In genomic region chr1:42766723-42767509, GRCh38 we compare ENCODE assay signal across 8 cellular contexts. TPM values are rescaled to one million over a fixed set of nuclear protein-coding genes. Genes with fewer than 3 reads are reported as not detected.
A peak's percentile ranks its signal among the peaks of the same experiment; 100 is the strongest.
DNase-seq lines count a peak whose midpoint lies in the region; ATAC-seq and TF ChIP-seq lines count a peak whose summit lies in the region.

C1orf50 (plus strand) TSS chr1:42767249; CDS start chr1:42767312, 63 bp downstream.
P3H1 (minus strand) TSS chr1:42767028; CDS start chr1:42766971, 57 bp downstream.

- H3K36me3 Mint-ChIP-seq in CD4-positive, alpha-beta memory T cell: peaks cover 0 to 19% of the 10 kb centered on the region in 2 donors
- H3K36me3 Mint-ChIP-seq in activated CD4-positive, alpha-beta memory T cell treated with anti-CD3 and anti-CD28 coated beads for 36 hours: peaks cover 8% of the 10 kb centered on the region

- H3K36me3 ChIP-seq in CD4-positive, alpha-beta memory T cell (ENCODE audit: insufficient read depth, low read length): no peaks in the 10 kb centered on the region
- H3K36me3 ChIP-seq in duodenal mucosa (ENCODE audit: control insufficient read depth in 1 of 2, insufficient read depth in 2 of 2, low read length in 2 of 2) (peaks cover 0 to 3% of the 10 kb centered on the region in 2 donors), right lobe of liver (peaks cover 0 to 1% (median 0%) of the 10 kb centered on the region in 4 donors)

- H3K9me3 ChIP-seq in CD4-positive, alpha-beta memory T cell (ENCODE audit: control insufficient read depth in 1 of 2, low read length in 2 of 2): no peaks in the 10 kb centered on the region
- no peaks in the 10 kb centered on the region for H3K9me3 ChIP-seq in duodenal mucosa (ENCODE audit: control insufficient read depth in 1 of 2, low read length in 2 of 2)
- no peaks in the 10 kb centered on the region for H3K9me3 ChIP-seq in right lobe of liver

- H3K4me1 Mint-ChIP-seq in CD4-positive, alpha-beta memory T cell: peaks cover 18 to 45% (median 28%) of the 10 kb centered on the region in 4 donors
- H3K4me1 Mint-ChIP-seq in activated CD4-positive, alpha-beta memory T cell treated with anti-CD3 and anti-CD28 coated beads for 36 hours (ENCODE audit: low read depth): peaks cover 31% of the 10 kb centered on the region

- peak within 1 kb of the TSS; percentile 67 to 98 for H3K4me3 ChIP-seq in CD4-positive, alpha-beta memory T cell (ENCODE audit: low read length in 2 of 2)
- H3K4me3 ChIP-seq in duodenal mucosa (ENCODE audit: low read depth in 1 of 2, low read length in 2 of 2) (peak within 1 kb of the TSS; percentile 93 to 94), right lobe of liver (peak within 1 kb of the TSS; percentile 92 to 98 (median 93))

- intact Hi-C loops in CD4-positive, alpha-beta memory T cell (cut with micrococcal nuclease): loop anchor here (1.0 to 5.0 kb wide), 8 partner anchors 50 to 405 kb away; partner anchors contain the start of genes CCDC30, CFAP57, EBNA1BP2 and ERMAP
- intact Hi-C loops in activated CD4-positive, alpha-beta memory T cell treated with anti-CD3 and anti-CD28 coated beads for 36 hours (cut with micrococcal nuclease): loop anchor here (1.0 to 5.0 kb wide), 8 partner anchors 50 to 406 kb away; partner anchors contain the start of genes CFAP57, EBNA1BP2, ERMAP and PPCS
- intact Hi-C loops in right lobe of liver (cut with DNase I): no loop called here

- TF ChIP-seq CTCF in right lobe of liver (IDR thresholded peaks at IDR 0.05): no peak

- peak within 1 kb of the TSS; percentile 85 for H3K27ac ChIP-seq in CD4-positive, alpha-beta memory T cell (ENCODE audit: low read depth, low read length)
- peak within 1 kb of the TSS; percentile 84 for H3K27ac ChIP-seq in duodenal mucosa (ENCODE audit: low read depth, low read length)
- peak within 1 kb of the TSS; percentile 71 to 87 (median 81) for H3K27ac ChIP-seq in right lobe of liver

- 0% methylated on average over 2 of the region's 84 CpGs for WGBS in right lobe of liver (ENCODE audit: insufficient coverage, low coverage, low lambda C conversion rate, missing lambda C conversion rate)

- peak; percentile 96 for TF ChIP-seq POLR2A in right lobe of liver (IDR thresholded peaks at IDR 0.05)

- ATAC-seq in GM19452 (IDR thresholded peaks at IDR 0.05; ENCODE audit: unreplicated experiment) (peak; percentile 84), HG03575 (IDR thresholded peaks at IDR 0.05; ENCODE audit: extremely low read depth, insufficient number of reproducible peaks, low FRiP score, unreplicated experiment) (peak; percentile 56), right lobe of liver (peak; percentile 94 to 98 (median 96))

- H3K9ac ChIP-seq in duodenal mucosa (ENCODE audit: low read depth in 1 of 2, low read length in 2 of 2): peak within 1 kb of the TSS; percentile 89 to 97

- peak; percentile 100 for DNase-seq in CD4-positive, alpha-beta memory T cell
- DNase-seq in NCI-H82 (lab: John Stamatoyannopoulos, UW): peak; percentile 100
- peak; percentile 100 for DNase-seq in activated CD4-positive, alpha-beta memory T cell treated with anti-CD3 and anti-CD28 coated beads for 36 hours
- peak; percentile 100 for DNase-seq in right lobe of liver
- peak; percentile 100 for DNase-seq in stimulated activated CD4-positive, alpha-beta T cell treated with anti-CD3 and anti-CD28 coated beads, Interleukin-4, amount 100 ng/mL, for 24 hours

- peak within 1 kb of the TSS; percentile 85 to 98 (median 93) for H3K27ac Mint-ChIP-seq in CD4-positive, alpha-beta memory T cell
- peak within 1 kb of the TSS; percentile 78 for H3K27ac Mint-ChIP-seq in activated CD4-positive, alpha-beta memory T cell treated with anti-CD3 and anti-CD28 coated beads for 36 hours

- peaks cover 56% of the 10 kb centered on the region for H3K4me1 ChIP-seq in CD4-positive, alpha-beta memory T cell (ENCODE audit: insufficient read depth, low read length)
- H3K4me1 ChIP-seq in duodenal mucosa (ENCODE audit: control insufficient read depth in 1 of 2, insufficient read depth in 2 of 2, low read length in 2 of 2) (peaks cover 16 to 28% of the 10 kb centered on the region in 2 donors), right lobe of liver (peaks cover 2 to 24% (median 14%) of the 10 kb centered on the region in 4 donors)

- H3K27me3 ChIP-seq in CD4-positive, alpha-beta memory T cell (ENCODE audit: insufficient read depth, low read length): no peaks in the 10 kb centered on the region
- H3K27me3 ChIP-seq in duodenal mucosa (ENCODE audit: control insufficient read depth in 1 of 2, insufficient read depth in 2 of 2, low read length in 2 of 2): no peaks in the 10 kb centered on the region
- H3K27me3 ChIP-seq in right lobe of liver: no peaks in the 10 kb centered on the region

- peak within 1 kb of the TSS in 1 of 8 donors; percentile 94 for H3K4me3 Mint-ChIP-seq in CD4-positive, alpha-beta memory T cell
- no peak within 1 kb of the TSS for H3K4me3 Mint-ChIP-seq in activated CD4-positive, alpha-beta memory T cell treated with anti-CD3 and anti-CD28 coated beads for 36 hours

- POLR2A ChIA-PET in CD4-positive, alpha-beta memory T cell (lab: Charles Lee; ENCODE audit: partially characterized antibody): interaction anchor here (0.6 to 3.8 kb wide), 35 partner anchors 9 to 1787 kb away, joined by 3 to 72 read pairs (median 5); partner anchors contain the start of genes CCDC30, CTPS1, ERMAP and KDM4A
- POLR2A ChIA-PET in activated CD4-positive, alpha-beta memory T cell treated with anti-CD3 and anti-CD28 coated beads for 36 hours (lab: Charles Lee): interaction anchor here (0.8 to 3.2 kb wide), 25 partner anchors 9 to 601 kb away, joined by 3 to 32 read pairs (median 4); partner anchors contain the start of genes CCDC30, CFAP57, EBNA1BP2 and ELOVL1

- CTCF ChIA-PET in CD4-positive, alpha-beta memory T cell (lab: Charles Lee; ENCODE audit: partially characterized antibody): interaction anchor here (0.6 to 3.7 kb wide), 18 partner anchors 8 to 343 kb away, joined by 3 to 27 read pairs (median 8); partner anchors contain the start of genes ERMAP, PPIH, SVBP and ZNF691
- CTCF ChIA-PET in activated CD4-positive, alpha-beta memory T cell treated with anti-CD3 and anti-CD28 coated beads for 36 hours (lab: Charles Lee): interaction anchor here (0.6 to 3.8 kb wide), 16 partner anchors 10 to 849 kb away, joined by 3 to 29 read pairs (median 5); partner anchors contain the start of genes CFAP57, EBNA1BP2, ERMAP and HIVEP3

- H3K9me3 Mint-ChIP-seq in CD4-positive, alpha-beta memory T cell: no peaks in the 10 kb centered on the region
- no peaks in the 10 kb centered on the region for H3K9me3 Mint-ChIP-seq in activated CD4-positive, alpha-beta memory T cell treated with anti-CD3 and anti-CD28 coated beads for 36 hours

- no peaks in the 10 kb centered on the region for H3K27me3 Mint-ChIP-seq in CD4-positive, alpha-beta memory T cell
- no peaks in the 10 kb centered on the region for H3K27me3 Mint-ChIP-seq in activated CD4-positive, alpha-beta memory T cell treated with anti-CD3 and anti-CD28 coated beads for 36 hours

RNA-seq across cellular contexts. Expression of gene C1orf50, which starts in this region (rescaled TPM):
- 10 to 100 TPM; 20.6 to 20.9 TPM for total RNA-seq in CD4-positive, alpha-beta memory T cell
- polyA plus RNA-seq in CD4-positive, alpha-beta memory T cell: 1 to 10 TPM; 2.5 to 8.6 TPM
- total RNA-seq in activated CD4-positive, alpha-beta memory T cell treated with anti-CD3 and anti-CD28 coated beads for 36 hours: 1 to 10 TPM; 5.6 to 7.6 TPM
- total RNA-seq in right lobe of liver: 1 to 10 TPM; 4.7 to 6.4 (median 5.3) TPM

RNA-seq across cellular contexts. Expression of gene P3H1, which starts in this region (rescaled TPM):
- 10 to 100 TPM; 52.5 to 56.6 TPM for total RNA-seq in CD4-positive, alpha-beta memory T cell
- polyA plus RNA-seq in CD4-positive, alpha-beta memory T cell: 10 to 100 TPM in 1 of 2 donors, 1 to 10 TPM in 1; 7.5 to 15.3 TPM
- total RNA-seq in activated CD4-positive, alpha-beta memory T cell treated with anti-CD3 and anti-CD28 coated beads for 36 hours: 10 to 100 TPM; 32.0 to 34.8 TPM
- 10 to 100 TPM; 19.7 to 25.3 (median 21.6) TPM for total RNA-seq in right lobe of liver

Comparison
In these comparisons a context has a peak if more than half of its experiments do, and no peak if none do; other contexts are left out.
1. Peak in every context shown above with its lines: DNase-seq, ATAC-seq, H3K4me3 ChIP-seq and H3K27ac ChIP-seq.
2. intact Hi-C loops: an anchor here in CD4-positive, alpha-beta memory T cell (1.0 to 5.0 kb wide) and activated CD4-positive, alpha-beta memory T cell treated with anti-CD3 and anti-CD28 coated beads for 36 hours (1.0 to 5.0 kb wide); none called in right lobe of liver.